ENCODE assay signal across 14 cellular contexts in the genomic region with DNA sequence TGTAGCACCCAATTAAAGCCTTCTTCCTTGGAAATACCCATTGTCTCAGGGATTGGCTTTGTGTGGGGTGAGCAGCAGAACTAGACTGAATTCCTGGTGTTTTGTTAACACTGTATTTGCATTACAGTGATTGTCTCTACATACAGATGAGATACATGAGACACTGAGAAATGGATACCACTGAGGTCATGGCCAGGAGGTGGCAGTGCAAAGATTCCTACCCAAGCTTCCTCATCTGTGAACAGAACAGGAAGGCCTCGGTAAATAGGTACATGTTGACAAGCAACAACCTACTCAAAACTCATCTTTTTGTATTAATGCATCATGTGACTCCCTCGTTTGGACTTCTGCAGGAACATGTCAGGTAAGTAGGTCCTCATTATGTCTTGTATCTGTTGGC.
"Had no signal": no experiment of that assay in that cellular context is flagged by ENCODE, and none has a peak within 500 bp of the region (broad histone marks: within the 10 kb centered on the region; RNA-seq: fewer than 3 reads in every experiment).

No MANE protein-coding gene starts in this region.

- H3K27ac ChIP-seq: breast epithelium, hepatocyte, parathyroid adenoma, tibial nerve had no signal

- H3K4me3 ChIP-seq: breast epithelium, hepatocyte, tibial nerve had no signal

- H3K9ac ChIP-seq: parathyroid adenoma had no signal

- H2AFZ ChIP-seq: hepatocyte, parathyroid adenoma had no signal

- FAIRE-seq: endothelial cell of umbilical vein had no signal

- H3K79me2 ChIP-seq: hepatocyte, parathyroid adenoma had no signal

- H3K4me3 Mint-ChIP-seq: activated CD4-positive, alpha-beta memory T cell treated with anti-CD3 and anti-CD28 coated beads for 36 hours; activated naive CD8-positive, alpha-beta T cell; activated T-cell treated with anti-CD3 and anti-CD28 coated beads, Interleukin-2, amount 50 U/mL, for 4 hours; neural crest cell had no signal

- H3K36me3 Mint-ChIP-seq: activated CD4-positive, alpha-beta memory T cell treated with anti-CD3 and anti-CD28 coated beads for 36 hours; activated naive CD8-positive, alpha-beta T cell had no signal

- H3K27me3 Mint-ChIP-seq: activated CD4-positive, alpha-beta memory T cell treated with anti-CD3 and anti-CD28 coated beads for 36 hours; activated naive CD8-positive, alpha-beta T cell had no signal

- ATAC-seq: activated T-cell treated with anti-CD3 and anti-CD28 coated beads, Interleukin-2, amount 50 U/mL, for 4 hours had no signal

- H3K9me3 Mint-ChIP-seq: activated CD4-positive, alpha-beta memory T cell treated with anti-CD3 and anti-CD28 coated beads for 36 hours had no signal

- DNase-seq: activated CD4-positive, alpha-beta memory T cell treated with anti-CD3 and anti-CD28 coated beads for 36 hours; activated CD4-positive, CD25-positive, alpha-beta regulatory T cell treated with anti-CD3 and anti-CD28 coated beads, Interleukin-2, amount 50 U/mL, for 72 hours; activated effector memory CD4-positive, alpha-beta T cell treated with anti-CD3 and anti-CD28 coated beads, Interleukin-2, amount 50 U/mL, for 16 hours; activated T-cell treated with anti-CD3 and anti-CD28 coated beads, Interleukin-2, amount 50 U/mL, for 4 hours; kidney glomerular epithelial cell; stimulated activated CD4-positive, alpha-beta T cell treated with anti-CD3 and anti-CD28 coated beads, Interleukin-4, amount 100 ng/mL, for 4 hours; T-helper 2 cell had no signal

- H3K4me1 ChIP-seq: breast epithelium, parathyroid adenoma, tibial nerve had no signal

- H3K36me3 ChIP-seq: breast epithelium, tibial nerve had no signal

- H3K4me2 ChIP-seq: hepatocyte had no signal

- H3K27me3 ChIP-seq: breast epithelium, hepatocyte, tibial nerve had no signal

- H3K27ac Mint-ChIP-seq: activated CD4-positive, alpha-beta memory T cell treated with anti-CD3 and anti-CD28 coated beads for 36 hours; activated naive CD8-positive, alpha-beta T cell had no signal
